8 cellular contexts compared by ENCODE assay signal in the genomic region with DNA sequence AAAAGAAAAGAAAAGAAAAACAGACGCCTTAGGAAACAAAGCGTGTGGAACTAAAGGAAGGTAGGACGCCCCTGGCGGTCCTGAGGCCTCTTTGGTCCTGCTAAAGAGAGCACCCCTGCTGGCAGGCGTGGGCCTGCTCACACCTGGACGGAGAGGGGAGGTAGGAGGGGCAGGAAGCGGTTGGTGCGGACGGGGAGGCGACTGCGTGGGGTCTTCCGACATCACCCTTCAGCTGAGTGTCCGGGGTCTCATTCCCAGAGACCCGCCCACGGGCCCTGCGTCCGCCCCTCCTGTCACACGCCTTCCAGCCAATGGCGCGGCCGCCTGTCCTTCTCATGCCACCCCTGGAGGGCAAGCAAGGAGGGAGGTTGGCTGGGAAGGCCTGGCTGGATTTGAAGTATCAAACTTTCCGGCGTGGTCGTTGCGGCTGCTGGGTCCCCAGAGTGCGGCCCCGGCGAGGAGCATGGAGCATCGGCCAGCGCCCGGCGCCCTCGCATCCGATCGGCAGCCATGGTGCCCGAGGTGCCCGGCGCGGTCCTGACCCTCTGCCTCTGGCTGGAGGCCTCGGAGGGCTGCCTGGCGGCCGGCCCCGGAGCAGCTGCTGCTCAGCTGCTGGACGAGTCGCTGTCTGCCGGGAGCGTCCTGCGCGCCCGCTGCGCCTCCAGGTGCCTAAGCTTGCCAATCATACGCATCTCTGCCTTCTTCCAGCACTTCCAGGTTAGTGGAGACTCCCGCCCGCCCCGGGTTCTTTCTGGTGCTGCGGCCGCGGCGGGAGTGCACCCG. TPM values are rescaled to one million over a fixed set of nuclear protein-coding genes. Genes with fewer than 3 reads are reported as not detected.
DNase-seq lines count a peak whose midpoint lies in the region; ATAC-seq lines count a peak whose summit lies in the region.

No MANE protein-coding gene starts in this region.

- no peaks in the 10 kb centered on the region for H3K9me3 ChIP-seq in endocrine pancreas (ENCODE audit: control insufficient read depth, low read length)

- no peak overlapping the region for H3K9ac ChIP-seq in endocrine pancreas (ENCODE audit: control insufficient read depth, insufficient read depth, low read length)

- peak; percentile 63 for DNase-seq in NCI-H2196 treated with DMSO at 0.1 percent for 48 hours (lab: John Stamatoyannopoulos, UW; ENCODE audit: unreplicated experiment)
- DNase-seq in stimulated activated CD4-positive, alpha-beta T cell treated with anti-CD3 and anti-CD28 coated beads, Interleukin-4, amount 100 ng/mL, for 24 hours, result peak; percentile 36
- no peak for DNase-seq in mesenteric fat pad (ENCODE audit: low spot score)
- no peak for DNase-seq in activated gamma-delta T cell (lab: John Stamatoyannopoulos, UW)
- DNase-seq in NCI-H345 treated with DMSO at 0.1 percent for 48 hours (lab: John Stamatoyannopoulos, UW; ENCODE audit: unreplicated experiment), result no peak

- H3K27me3 ChIP-seq in endocrine pancreas (ENCODE audit: control insufficient read depth, insufficient read depth, low read length), result no peaks in the 10 kb centered on the region

- no peaks in the 10 kb centered on the region for H3K4me1 ChIP-seq in endocrine pancreas (ENCODE audit: control insufficient read depth, insufficient read depth, low read length)

- no peaks in the 10 kb centered on the region for H3K36me3 ChIP-seq in endocrine pancreas (ENCODE audit: control insufficient read depth, insufficient read depth, low read length)

- ATAC-seq in GM21381 (IDR thresholded peaks at IDR 0.05; ENCODE audit: unreplicated experiment) (peak; percentile 85), GM18867 (IDR thresholded peaks at IDR 0.05; ENCODE audit: unreplicated experiment) (no peak)

- peak overlapping the region; percentile 10 for H3K4me3 ChIP-seq in endocrine pancreas (ENCODE audit: control insufficient read depth, insufficient read depth, low read length)

RNA-seq across cellular contexts. Expression of a gene that starts 47.8 kb away (rescaled TPM):
- not detected for total RNA-seq in mesenteric fat pad

Comparison
In these comparisons a context has a peak if more than half of its experiments do, and no peak if none do; other contexts are left out.
1. DNase-seq: peak in NCI-H2196 treated with DMSO at 0.1 percent for 48 hours (single experiment) and stimulated activated CD4-positive, alpha-beta T cell treated with anti-CD3 and anti-CD28 coated beads, Interleukin-4, amount 100 ng/mL, for 24 hours (single experiment); none in mesenteric fat pad (single experiment), activated gamma-delta T cell (single experiment) and NCI-H345 treated with DMSO at 0.1 percent for 48 hours (single experiment).